In the genomic region with DNA sequence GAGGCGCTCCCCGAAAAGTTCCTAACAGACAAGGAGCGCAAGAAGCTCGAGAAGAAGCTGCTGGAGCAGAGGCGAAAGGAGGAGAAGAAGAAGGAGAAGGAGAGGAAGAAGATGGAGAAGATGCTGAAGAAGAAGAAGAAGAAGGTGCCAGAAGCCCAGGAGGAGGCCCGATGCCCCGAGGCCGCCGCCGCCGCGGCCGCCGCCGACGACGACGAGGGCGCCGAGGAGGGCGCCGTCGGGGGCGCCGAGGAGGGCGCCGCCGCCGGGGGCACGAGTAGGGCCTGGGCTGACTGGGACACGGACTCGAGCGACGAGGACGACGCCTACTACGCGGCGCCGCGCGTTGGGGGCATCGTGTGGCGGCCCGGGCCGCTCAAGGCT, we compare ENCODE assay signal across 8 cellular contexts. TPM values are rescaled to one million over a fixed set of nuclear protein-coding genes. Genes with fewer than 3 reads are reported as not detected.
A peak's percentile ranks its signal among the peaks of the same experiment; 100 is the strongest.
DNase-seq lines count a peak whose midpoint lies in the region; ATAC-seq and TF ChIP-seq lines count a peak whose summit lies in the region.

No MANE protein-coding gene starts in this region.

- intact Hi-C loops in colonic mucosa (cut with DNase I), result no loop called here
- intact Hi-C loops in naive thymus-derived CD4-positive, alpha-beta T cell (cut with micrococcal nuclease), result loop anchor here (1.0 to 10.0 kb wide), 10 partner anchors 12 to 1493 kb away; a partner anchor contains a TSS

- no peaks in the 10 kb centered on the region for H3K36me3 ChIP-seq in BLaER1
- H3K36me3 ChIP-seq in KOPT-K1 (ENCODE audit: insufficient read depth, low read length), result no peaks in the 10 kb centered on the region; the same call in 1 of the 2 replicates
- no peaks in the 10 kb centered on the region for H3K36me3 ChIP-seq in colonic mucosa
- H3K36me3 ChIP-seq in naive thymus-derived CD4-positive, alpha-beta T cell (ENCODE audit: control insufficient read depth in 2 of 3, insufficient read depth in 3 of 3, low read length in 3 of 3), result peaks cover 0 to 3% (median 0%) of the 10 kb centered on the region in 3 experiments

- H3K4me1 Mint-ChIP-seq in naive thymus-derived CD4-positive, alpha-beta T cell, result peaks cover 27 to 54% (median 47%) of the 10 kb centered on the region in 7 donors

- no peak for TF ChIP-seq CTCF in colonic mucosa (IDR thresholded peaks at IDR 0.05)

- H3K27me3 Mint-ChIP-seq in naive thymus-derived CD4-positive, alpha-beta T cell, result peaks cover 0 to 3% (median 0%) of the 10 kb centered on the region in 5 donors

- peak; percentile 1 for ATAC-seq in naive thymus-derived CD4-positive, alpha-beta T cell
- no peak for ATAC-seq in HG03571 (IDR thresholded peaks at IDR 0.05; ENCODE audit: unreplicated experiment)
- no peak for ATAC-seq in GM18520 (IDR thresholded peaks at IDR 0.05; ENCODE audit: unreplicated experiment)

- CTCF ChIA-PET in naive thymus-derived CD4-positive, alpha-beta T cell (lab: Charles Lee), result no interaction called here

- no peak for DNase-seq in colonic mucosa
- peak in 1 of 9 donors; percentile 28 for DNase-seq in naive thymus-derived CD4-positive, alpha-beta T cell
- DNase-seq in HuH-7.5 (ENCODE audit: low spot score), result no peak
- no peak for DNase-seq in NOMO-1 (lab: John Stamatoyannopoulos, UW; ENCODE audit: unreplicated experiment in 2 of 2)

- H3K4me2 ChIP-seq in BLaER1, result peak overlapping the region; percentile 92

- H3K9ac ChIP-seq in BLaER1 (peak overlapping the region; percentile 85), colonic mucosa (ENCODE audit: low read depth in 2 of 2, low read length in 2 of 2) (peak overlapping the region; percentile 81 to 85)

- H3K4me1 ChIP-seq in BLaER1, result peaks cover 63% of the 10 kb centered on the region
- H3K4me1 ChIP-seq in colonic mucosa, result peaks cover 12% of the 10 kb centered on the region
- H3K4me1 ChIP-seq in naive thymus-derived CD4-positive, alpha-beta T cell (ENCODE audit: control insufficient read depth in 2 of 2, insufficient read depth in 2 of 2, low read length in 2 of 2), result peaks cover 17 to 19% of the 10 kb centered on the region in 2 donors

- peak overlapping the region; percentile 89 to 99 (median 95) for H3K27ac Mint-ChIP-seq in naive thymus-derived CD4-positive, alpha-beta T cell

- H3K27ac ChIP-seq in BLaER1 (peak overlapping the region; percentile 90), KOPT-K1 (ENCODE audit: low read depth, low read length, poor library complexity, severe bottlenecking) (peak overlapping the region; percentile 98), colonic mucosa (peak overlapping the region; percentile 89)
- peak overlapping the region; percentile 95 for H3K27ac ChIP-seq in naive thymus-derived CD4-positive, alpha-beta T cell (ENCODE audit: low read depth, low read length)

- H4K20me1 ChIP-seq in BLaER1, result peaks cover 25% of the 10 kb centered on the region

- peak overlapping the region; percentile 74 for H3K4me3 ChIP-seq in BLaER1
- peak overlapping the region; percentile 48 for H3K4me3 ChIP-seq in colonic mucosa
- H3K4me3 ChIP-seq in naive thymus-derived CD4-positive, alpha-beta T cell (ENCODE audit: low read length), result peak overlapping the region; percentile 74

- POLR2A ChIA-PET in naive thymus-derived CD4-positive, alpha-beta T cell (lab: Charles Lee), result interaction anchor here (0.7 to 2.2 kb wide), 22 partner anchors 11 to 1270 kb away, joined by 3 to 17 read pairs (median 4); a partner anchor contains a TSS

- peak overlapping the region; percentile 87 to 98 (median 94) for H3K4me3 Mint-ChIP-seq in naive thymus-derived CD4-positive, alpha-beta T cell

- H3K9me3 Mint-ChIP-seq in naive thymus-derived CD4-positive, alpha-beta T cell, result peaks cover 0 to 7% (median 0%) of the 10 kb centered on the region in 11 donors

- H3K9me3 ChIP-seq in BLaER1 (peaks cover 6% of the 10 kb centered on the region; the same call in 1 of the 2 replicates), KOPT-K1 (ENCODE audit: insufficient read depth, low read length, poor library complexity, severe bottlenecking) (no peaks in the 10 kb centered on the region), colonic mucosa (no peaks in the 10 kb centered on the region)
- no peaks in the 10 kb centered on the region for H3K9me3 ChIP-seq in naive thymus-derived CD4-positive, alpha-beta T cell (ENCODE audit: control insufficient read depth in 2 of 3, low read length in 3 of 3)

- H3K27me3 ChIP-seq in BLaER1 (no peaks in the 10 kb centered on the region), colonic mucosa (no peaks in the 10 kb centered on the region)
- H3K27me3 ChIP-seq in naive thymus-derived CD4-positive, alpha-beta T cell (ENCODE audit: control insufficient read depth in 2 of 2, insufficient read depth in 2 of 2, low read length in 2 of 2), result no peaks in the 10 kb centered on the region

- peaks cover 0 to 12% (median 0%) of the 10 kb centered on the region in 5 donors for H3K36me3 Mint-ChIP-seq in naive thymus-derived CD4-positive, alpha-beta T cell

RNA-seq across cellular contexts. Expression of a gene that starts 37.5 kb away (rescaled TPM):
- total RNA-seq in colonic mucosa, result 100 to 1,000 TPM; 683 to 715 TPM
- 100 to 1,000 TPM; 694 to 907 (median 775) TPM for total RNA-seq in naive thymus-derived CD4-positive, alpha-beta T cell
- polyA plus RNA-seq in naive thymus-derived CD4-positive, alpha-beta T cell, result 100 to 1,000 TPM; 147 to 221 TPM

RNA-seq across cellular contexts. Expression of a gene that starts 39.4 kb away (rescaled TPM):
- total RNA-seq in colonic mucosa, result 1 to 10 TPM in 1 of 2 donors, under 1 TPM in 1; 0.88 to 1.7 TPM
- total RNA-seq in naive thymus-derived CD4-positive, alpha-beta T cell, result 1 to 10 TPM in 3 of 5 experiments, under 1 TPM in 2; 0.13 to 2.0 (median 1.5) TPM
- not detected for polyA plus RNA-seq in naive thymus-derived CD4-positive, alpha-beta T cell
